In the genomic region with DNA sequence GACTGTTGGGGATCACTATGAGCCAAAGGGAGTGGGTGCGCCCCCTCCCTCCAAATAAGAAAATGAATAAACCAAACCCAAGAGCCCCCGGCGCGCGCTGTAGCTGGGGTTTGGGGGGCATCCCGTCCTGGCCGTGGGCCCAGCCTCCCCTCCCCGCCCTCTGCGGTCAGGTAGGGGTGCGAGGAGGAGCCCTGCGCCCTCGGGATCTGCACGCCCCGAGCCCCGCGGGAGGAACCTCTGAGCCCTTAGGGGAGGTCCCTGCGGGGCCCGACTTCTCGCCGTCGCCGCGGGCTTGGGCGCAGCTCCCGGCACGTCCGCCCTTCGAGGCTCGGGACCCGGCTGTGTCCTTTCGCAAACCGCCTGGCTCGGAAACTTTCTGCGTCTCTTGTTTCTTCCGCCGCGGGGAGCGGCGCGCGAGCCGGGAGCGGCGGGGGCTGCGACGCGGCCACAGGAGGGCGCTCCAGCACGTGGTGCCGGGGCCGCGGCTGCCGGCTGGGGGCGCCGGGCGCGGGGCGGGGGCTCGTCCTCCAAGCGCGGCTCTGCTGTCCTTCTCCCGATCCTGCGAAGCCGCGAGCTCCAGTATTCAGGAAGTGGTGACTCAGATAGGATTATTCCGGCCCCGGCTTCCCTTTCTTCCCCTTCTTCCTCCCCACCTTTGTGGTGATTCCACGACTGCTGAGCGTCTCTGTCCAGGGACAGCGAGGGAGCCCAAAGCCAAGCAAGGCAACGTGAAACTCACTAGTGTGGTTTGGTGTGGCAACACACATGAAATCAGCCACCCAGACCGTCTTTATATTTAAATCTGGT, we compare ENCODE assay signal across 8 cellular contexts. TPM values are rescaled to one million over a fixed set of nuclear protein-coding genes. Genes with fewer than 3 reads are reported as not detected.
DNase-seq lines count a peak whose midpoint lies in the region; ATAC-seq and TF ChIP-seq lines count a peak whose summit lies in the region.

No MANE protein-coding gene starts in this region.

- H3K9me3 ChIP-seq in PC-9 (ENCODE audit: insufficient read depth, low read depth): no peaks in the 10 kb centered on the region

- POLR2A ChIA-PET in PC-9 (lab: Charles Lee; ENCODE audit: unreplicated experiment): no interaction called here

- peak overlapping the region; percentile 97 for H2AFZ ChIP-seq in PC-9

- TF ChIP-seq CTCF in PC-9 (conservative IDR thresholded peaks at IDR 0.05) (peak; percentile 50), fibroblast of mammary gland (conservative IDR thresholded peaks at IDR 0.05; ENCODE audit: control insufficient read depth, insufficient read depth, low read depth, low read length) (no peak)

- no peaks in the 10 kb centered on the region for H3K9me3 Mint-ChIP-seq in activated T-helper 17 cell treated with anti-CD3 and anti-CD28 coated beads, Interleukin-2, amount 50 U/mL, for 72 hours
- no peaks in the 10 kb centered on the region for H3K9me3 Mint-ChIP-seq in natural killer cell treated with Interleukin-12 subunit alpha and Interleukin-12 subunit beta and Interleukin-15 and Interleukin-18, amount 100 ng/mL, for 72 hours

- peaks cover 22% of the 10 kb centered on the region for H3K36me3 Mint-ChIP-seq in activated T-helper 17 cell treated with anti-CD3 and anti-CD28 coated beads, Interleukin-2, amount 50 U/mL, for 72 hours (ENCODE audit: low read depth)
- peaks cover 7% of the 10 kb centered on the region for H3K36me3 Mint-ChIP-seq in natural killer cell treated with Interleukin-12 subunit alpha and Interleukin-12 subunit beta and Interleukin-15 and Interleukin-18, amount 100 ng/mL, for 72 hours

- H3K4me1 Mint-ChIP-seq in activated T-helper 17 cell treated with anti-CD3 and anti-CD28 coated beads, Interleukin-2, amount 50 U/mL, for 72 hours: peaks cover 27% of the 10 kb centered on the region
- peaks cover 36 to 38% of the 10 kb centered on the region in 2 donors for H3K4me1 Mint-ChIP-seq in natural killer cell treated with Interleukin-12 subunit alpha and Interleukin-12 subunit beta and Interleukin-15 and Interleukin-18, amount 100 ng/mL, for 72 hours (ENCODE audit: low read depth in 2 of 2)

- no peaks in the 10 kb centered on the region for H3K9me2 ChIP-seq in PC-9 (ENCODE audit: insufficient read depth)

- BruUV-seq in PC-9 (replicated peaks; lab: Mats Ljungman, UMichigan): no TSS peak

- H3K79me2 ChIP-seq in PC-9 (ENCODE audit: low read depth): no peaks in the 10 kb centered on the region

- H3K4me2 ChIP-seq in PC-9: peak overlapping the region; percentile 94

- CTCF ChIA-PET in PC-9 (lab: Charles Lee): interaction anchor here (0.6 kb wide), 2 partner anchors 68 to 661 kb away, joined by 3 to 4 read pairs; no protein-coding TSS in a partner anchor

- peaks cover 21% of the 10 kb centered on the region; the same call in 1 of the 2 replicates for H3F3A ChIP-seq in PC-9 (ENCODE audit: insufficient read depth, low read depth)

- ATAC-seq in GM19025 (IDR thresholded peaks at IDR 0.05; ENCODE audit: low read depth, unreplicated experiment): peak; percentile 29
- ATAC-seq in activated T-helper 17 cell treated with anti-CD3 and anti-CD28 coated beads, Interleukin-2, amount 50 U/mL, for 72 hours (replicated peaks): peak; percentile 43
- ATAC-seq in natural killer cell treated with Interleukin-12 subunit alpha and Interleukin-12 subunit beta and Interleukin-15 and Interleukin-18, amount 100 ng/mL, for 72 hours: peak; percentile 56 to 71
- peak; percentile 53 for ATAC-seq in stimulated activated naive CD8-positive, alpha-beta T cell treated with anti-CD3 and anti-CD28 coated beads, Interleukin-15, Interleukin-2, amounts not matched to agents 100 U/mL and 50 U/mL, for 24 hours

- H3K4me1 ChIP-seq in PC-9 (replicated peaks; ENCODE audit: insufficient read depth): peaks cover 20% of the 10 kb centered on the region

- no peaks in the 10 kb centered on the region for H4K20me1 ChIP-seq in PC-9 (ENCODE audit: insufficient read depth)

- H3K4me3 ChIP-seq in PC-9 (peak overlapping the region; percentile 77), fibroblast of mammary gland (ENCODE audit: control insufficient read depth, low read depth, low read length) (peak overlapping the region; percentile 70)

- H3K27me3 ChIP-seq in PC-9 (ENCODE audit: insufficient read depth, low read depth): no peaks in the 10 kb centered on the region

- no peaks in the 10 kb centered on the region for H3K27me3 Mint-ChIP-seq in activated T-helper 17 cell treated with anti-CD3 and anti-CD28 coated beads, Interleukin-2, amount 50 U/mL, for 72 hours
- no peaks in the 10 kb centered on the region for H3K27me3 Mint-ChIP-seq in natural killer cell treated with Interleukin-12 subunit alpha and Interleukin-12 subunit beta and Interleukin-15 and Interleukin-18, amount 100 ng/mL, for 72 hours

- H3K4me3 Mint-ChIP-seq in activated T-helper 17 cell treated with anti-CD3 and anti-CD28 coated beads, Interleukin-2, amount 50 U/mL, for 72 hours: peak overlapping the region; percentile 83
- H3K4me3 Mint-ChIP-seq in natural killer cell treated with Interleukin-12 subunit alpha and Interleukin-12 subunit beta and Interleukin-15 and Interleukin-18, amount 100 ng/mL, for 72 hours: peak overlapping the region; percentile 92

- no peaks in the 10 kb centered on the region for H3K36me3 ChIP-seq in PC-9 (ENCODE audit: low read depth)

- peak overlapping the region; percentile 24; the same call in 1 of the 2 replicates for H3K27ac ChIP-seq in PC-9

- DNase-seq in AG08396 (ENCODE audit: low spot score): peak; percentile 85
- peak; percentile 71 for DNase-seq in HuH-7.5 (ENCODE audit: low spot score)
- peak; percentile 40 to 76 for DNase-seq in PC-9
- peak; percentile 84 for DNase-seq in fibroblast of mammary gland (ENCODE audit: low read depth)
- peak; percentile 85 for DNase-seq in natural killer cell treated with Interleukin-12 subunit alpha and Interleukin-12 subunit beta and Interleukin-15 and Interleukin-18, amount 100 ng/mL, for 72 hours (ENCODE audit: low spot score)
- peak; percentile 87 for DNase-seq in stimulated activated naive CD8-positive, alpha-beta T cell treated with anti-CD3 and anti-CD28 coated beads, Interleukin-15, Interleukin-2, amounts not matched to agents 100 U/mL and 50 U/mL, for 24 hours

- H3K27ac Mint-ChIP-seq in activated T-helper 17 cell treated with anti-CD3 and anti-CD28 coated beads, Interleukin-2, amount 50 U/mL, for 72 hours: peak overlapping the region; percentile 77
- peak overlapping the region; percentile 77 to 81 for H3K27ac Mint-ChIP-seq in natural killer cell treated with Interleukin-12 subunit alpha and Interleukin-12 subunit beta and Interleukin-15 and Interleukin-18, amount 100 ng/mL, for 72 hours

- intact Hi-C loops in PC-9 (cut with micrococcal nuclease; ENCODE audit: unreplicated experiment): loop anchor here (2.0 to 5.0 kb wide), 3 partner anchors 96 to 339 kb away; a partner anchor contains a TSS

RNA-seq across cellular contexts. Expression of a gene that starts 1.6 kb away (rescaled TPM):
- 6.0 and 7.1 TPM in 2 replicates for total RNA-seq in PC-9 (2021)
- 10 to 100 TPM; 43.0 to 45.4 TPM for total RNA-seq in activated T-helper 17 cell treated with anti-CD3 and anti-CD28 coated beads, Interleukin-2, amount 50 U/mL, for 72 hours
- total RNA-seq in natural killer cell treated with Interleukin-12 subunit alpha and Interleukin-12 subunit beta and Interleukin-15 and Interleukin-18, amount 100 ng/mL, for 72 hours: 10 to 100 TPM; 73.9 to 81.9 TPM

RNA-seq across cellular contexts. Expression of a gene that starts 12.3 kb away (rescaled TPM):
- 46.8 and 80.5 TPM in 2 replicates for total RNA-seq in PC-9 (2021)
- 100 to 1,000 TPM in 1 of 2 donors, 10 to 100 TPM in 1; 83.0 to 112 TPM for total RNA-seq in activated T-helper 17 cell treated with anti-CD3 and anti-CD28 coated beads, Interleukin-2, amount 50 U/mL, for 72 hours
- total RNA-seq in natural killer cell treated with Interleukin-12 subunit alpha and Interleukin-12 subunit beta and Interleukin-15 and Interleukin-18, amount 100 ng/mL, for 72 hours: 10 to 100 TPM; 87.3 to 90.5 TPM

Comparison
In these comparisons a context has a peak if more than half of its experiments do, and no peak if none do; other contexts are left out.
1. Peak in every context shown above with its lines: DNase-seq, ATAC-seq, H3K4me3 ChIP-seq and H3K27ac ChIP-seq.